1 cellular context compared by ENCODE assay signal in the genomic region with DNA sequence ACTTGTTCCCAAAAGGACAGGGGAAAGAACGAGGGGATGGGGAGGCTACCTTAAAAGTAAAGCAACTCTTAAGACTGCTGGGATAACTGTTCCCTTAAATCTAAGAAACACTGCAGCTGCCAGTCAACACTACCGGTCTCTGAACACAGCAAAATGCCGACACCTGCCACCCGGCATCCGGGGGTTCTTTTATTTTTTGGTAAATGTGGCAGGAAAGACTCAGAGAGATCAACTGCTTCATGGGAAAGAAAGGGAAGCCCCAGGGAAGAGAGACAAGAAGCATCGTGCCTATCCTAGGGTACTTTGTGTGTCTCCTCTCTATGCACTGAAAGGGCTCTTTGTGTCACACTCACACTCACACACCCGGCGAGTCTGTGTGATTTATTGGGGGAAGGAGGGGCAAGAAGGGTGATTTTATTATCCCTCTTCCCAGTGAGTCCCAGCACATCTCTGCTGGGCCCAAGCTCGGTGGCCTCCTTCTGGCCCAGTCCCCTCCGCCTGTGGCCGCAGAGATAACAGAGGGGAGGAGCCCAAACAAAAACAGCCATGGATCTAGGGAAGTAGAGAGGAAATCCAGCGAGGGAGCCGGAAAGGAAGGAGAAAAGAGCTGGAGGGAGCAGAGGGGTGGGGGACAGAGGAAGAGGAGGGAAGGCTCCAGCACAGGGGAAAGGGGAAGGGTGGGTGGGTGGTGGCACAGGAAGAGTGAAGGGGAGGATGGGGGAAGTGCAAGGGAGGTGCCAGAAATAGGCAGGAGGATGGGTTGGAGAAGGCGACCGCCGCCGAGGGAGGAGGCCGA.
TF ChIP-seq lines count a peak whose summit lies in the region.

No MANE protein-coding gene starts in this region.

TF ChIP-seq in HCT116, 20 proteins besides CTCF, POLR2A, EP300 and RAD21:
- TF ChIP-seq TCF7L2 (IDR thresholded peaks at IDR 0.05; ENCODE audit: borderline replicate concordance, extremely low read depth, insufficient read depth, insufficient read length): no peak
- no peak for TF ChIP-seq EGR1 (IDR thresholded peaks at IDR 0.05; ENCODE audit: low read depth)
- TF ChIP-seq EZH2 (IDR thresholded peaks at IDR 0.05): no peak
- TF ChIP-seq SRF (IDR thresholded peaks at IDR 0.05; ENCODE audit: low read depth): no peak
- TF ChIP-seq YY1 (IDR thresholded peaks at IDR 0.05; ENCODE audit: extremely low read depth, insufficient replicate concordance, low read depth, low read length): no peak
- TF ChIP-seq, protein P1, sequence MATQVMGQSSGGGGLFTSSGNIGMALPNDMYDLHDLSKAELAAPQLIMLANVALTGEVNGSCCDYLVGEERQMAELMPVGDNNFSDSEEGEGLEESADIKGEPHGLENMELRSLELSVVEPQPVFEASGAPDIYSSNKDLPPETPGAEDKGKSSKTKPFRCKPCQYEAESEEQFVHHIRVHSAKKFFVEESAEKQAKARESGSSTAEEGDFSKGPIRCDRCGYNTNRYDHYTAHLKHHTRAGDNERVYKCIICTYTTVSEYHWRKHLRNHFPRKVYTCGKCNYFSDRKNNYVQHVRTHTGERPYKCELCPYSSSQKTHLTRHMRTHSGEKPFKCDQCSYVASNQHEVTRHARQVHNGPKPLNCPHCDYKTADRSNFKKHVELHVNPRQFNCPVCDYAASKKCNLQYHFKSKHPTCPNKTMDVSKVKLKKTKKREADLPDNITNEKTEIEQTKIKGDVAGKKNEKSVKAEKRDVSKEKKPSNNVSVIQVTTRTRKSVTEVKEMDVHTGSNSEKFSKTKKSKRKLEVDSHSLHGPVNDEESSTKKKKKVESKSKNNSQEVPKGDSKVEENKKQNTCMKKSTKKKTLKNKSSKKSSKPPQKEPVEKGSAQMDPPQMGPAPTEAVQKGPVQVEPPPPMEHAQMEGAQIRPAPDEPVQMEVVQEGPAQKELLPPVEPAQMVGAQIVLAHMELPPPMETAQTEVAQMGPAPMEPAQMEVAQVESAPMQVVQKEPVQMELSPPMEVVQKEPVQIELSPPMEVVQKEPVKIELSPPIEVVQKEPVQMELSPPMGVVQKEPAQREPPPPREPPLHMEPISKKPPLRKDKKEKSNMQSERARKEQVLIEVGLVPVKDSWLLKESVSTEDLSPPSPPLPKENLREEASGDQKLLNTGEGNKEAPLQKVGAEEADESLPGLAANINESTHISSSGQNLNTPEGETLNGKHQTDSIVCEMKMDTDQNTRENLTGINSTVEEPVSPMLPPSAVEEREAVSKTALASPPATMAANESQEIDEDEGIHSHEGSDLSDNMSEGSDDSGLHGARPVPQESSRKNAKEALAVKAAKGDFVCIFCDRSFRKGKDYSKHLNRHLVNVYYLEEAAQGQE (IDR thresholded peaks at IDR 0.05; ENCODE audit: low read depth): no peak
- TF ChIP-seq POLR2AphosphoS5 (IDR thresholded peaks at IDR 0.05; ENCODE audit: low read depth, low read length): no peak
- TF ChIP-seq, protein P2, sequence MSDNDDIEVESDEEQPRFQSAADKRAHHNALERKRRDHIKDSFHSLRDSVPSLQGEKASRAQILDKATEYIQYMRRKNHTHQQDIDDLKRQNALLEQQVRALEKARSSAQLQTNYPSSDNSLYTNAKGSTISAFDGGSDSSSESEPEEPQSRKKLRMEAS (IDR thresholded peaks at IDR 0.05): no peak
- TF ChIP-seq ZFX (IDR thresholded peaks at IDR 0.05): no peak
- no peak for TF ChIP-seq SP1 (IDR thresholded peaks at IDR 0.05; ENCODE audit: low read depth)
